ENCODE assay signal across 20 cellular contexts in genomic region chr9:20563917-20564316, GRCh38.
"Had no signal": no experiment of that assay in that cellular context is flagged by ENCODE, and none has a peak within 500 bp of the region (broad histone marks: within the 10 kb centered on the region; RNA-seq: fewer than 3 reads in every experiment).

No MANE protein-coding gene starts in this region.

- DNase-seq: activated CD4-positive, alpha-beta T cell treated with anti-CD3 and anti-CD28 coated beads, Interleukin-2, amount 50 U/mL, for 48 hours; activated CD8-positive, alpha-beta memory T cell treated with anti-CD3 and anti-CD28 coated beads, Interleukin-2, amount 10 ng/mL, durations not matched to agents 7 days and 5 days; activated naive CD4-positive, alpha-beta T cell treated with anti-CD3 and anti-CD28 coated beads, Interleukin-2, amount 10 ng/mL, durations not matched to agents 7 days and 5 days; activated T-cell treated with anti-CD3 and anti-CD28 coated beads, Interleukin-2, amount 50 U/mL, for 1 hour; adrenal gland; caudate nucleus; colonic mucosa; hippocampal formation; kidney; left lung; occipital lobe; small intestine; stimulated activated CD4-positive, alpha-beta T cell treated with anti-CD3 and anti-CD28 coated beads, Interleukin-4, amount 100 ng/mL, for 4 hours; stimulated activated CD8-positive, alpha-beta memory T cell treated with anti-CD3 and anti-CD28 coated beads, Interleukin-4, amount 100 ng/mL, for 48 hours; stimulated activated naive CD4-positive, alpha-beta T cell treated with Interleukin-2 at 50 U/mL for 16 hours; T1000 had no signal

- H3K4me3 ChIP-seq: adrenal gland, colonic mucosa, left lung, right atrium auricular region had no signal

- H3K36me3 ChIP-seq: adrenal gland, colonic mucosa, left lung, right atrium auricular region had no signal

- ATAC-seq: activated CD8-positive, alpha-beta memory T cell treated with anti-CD3 and anti-CD28 coated beads, Interleukin-2, amount 10 ng/mL, durations not matched to agents 7 days and 5 days; esophagus mucosa; left lung; natural killer cell treated with Interleukin-12 subunit alpha and Interleukin-12 subunit beta and Interleukin-15 and Interleukin-18, amount 100 ng/mL, for 72 hours had no signal

- H3K9me3 ChIP-seq: adrenal gland, colonic mucosa, left lung, right atrium auricular region had no signal

- FAIRE-seq: endometrium, kidney, small intestine had no signal

- H3K27me3 ChIP-seq: adrenal gland, colonic mucosa, left lung, right atrium auricular region had no signal

- H3K27ac ChIP-seq: adrenal gland, colonic mucosa, left lung, right atrium auricular region had no signal
